ENCODE assay signal across 1 cellular context in genomic region chr17:78421534-78422266, GRCh38.
A peak's percentile ranks its signal among the peaks of the same experiment; 100 is the strongest.
TF ChIP-seq lines count a peak whose summit lies in the region.

No MANE protein-coding gene starts in this region.

TF ChIP-seq in GM12878, 131 proteins besides CTCF, POLR2A, EP300 and RAD21 (continued from another document):
- TF ChIP-seq MLLT1 (IDR thresholded peaks at IDR 0.05) (peak; percentile 50; the same call in 1 of the 2 replicates), SMAD5 (IDR thresholded peaks at IDR 0.05; ENCODE audit: low read depth) (no peak), BHLHE40 (IDR thresholded peaks at IDR 0.05; ENCODE audit: borderline replicate concordance in 1 of 2, low read depth in 2 of 2, low read length in 1 of 2) (no peak), NR2F1 (conservative IDR thresholded peaks at IDR 0.05) (no peak), RUNX3 (IDR thresholded peaks at IDR 0.05; ENCODE audit: low read length) (peak; percentile 74), IRF5 (IDR thresholded peaks at IDR 0.05; ENCODE audit: borderline replicate concordance) (no peak), NRF1 (conservative IDR thresholded peaks at IDR 0.05; ENCODE audit: low read depth, low read length) (no peak), ZNF384 (IDR thresholded peaks at IDR 0.05; ENCODE audit: borderline replicate concordance, low read depth, low read length) (no peak), NR2C1 (IDR thresholded peaks at IDR 0.05) (no peak), CHD1 (IDR thresholded peaks at IDR 0.05; ENCODE audit: low read depth, low read length) (no peak), POU2F2 (IDR thresholded peaks at IDR 0.05; ENCODE audit: borderline replicate concordance, low read depth, low read length) (0 out of 3 replicates have a peak, but pooled peaks have one; percentile 34), NFYA (IDR thresholded peaks at IDR 0.05; ENCODE audit: borderline replicate concordance, low read depth, low read length) (no peak), RCOR1 (conservative IDR thresholded peaks at IDR 0.05; ENCODE audit: low read depth, low read length) (no peak), IRF3 (IDR thresholded peaks at IDR 0.05) (no peak), RELA (IDR thresholded peaks at IDR 0.05; ENCODE audit: borderline replicate concordance, partially characterized antibody) (peak; percentile 43), YBX1 (IDR thresholded peaks at IDR 0.05) (no peak), HDAC6 (IDR thresholded peaks at IDR 0.05; ENCODE audit: unreplicated experiment) (no peak), CHD2 (IDR thresholded peaks at IDR 0.05; ENCODE audit: borderline replicate concordance, low read depth, low read length) (no peak)
